ENCODE assay signal across 18 cellular contexts in genomic region chr22:27378994-27379393, GRCh38.
"Had no signal": no experiment of that assay in that cellular context is flagged by ENCODE, and none has a peak within 500 bp of the region (broad histone marks: within the 10 kb centered on the region; RNA-seq: fewer than 3 reads in every experiment).

No MANE protein-coding gene starts in this region.

- H3K4me1 Mint-ChIP-seq: activated CD4-positive, alpha-beta T cell treated with anti-CD3 and anti-CD28 coated beads, Interleukin-2, amount 10 ng/mL, durations not matched to agents 7 days and 5 days; activated naive CD8-positive, alpha-beta T cell treated with anti-CD3 and anti-CD28 coated beads, Interleukin-2, amount 10 ng/mL, durations not matched to agents 7 days and 5 days; stimulated activated effector memory CD8-positive, alpha-beta T cell treated with anti-CD3 and anti-CD28 coated beads, Interleukin-12 subunit alpha, Interleukin-12 subunit beta, amount 100 ng/mL, for 72 hours had no signal

- ATAC-seq: heart left ventricle; left cardiac atrium; lower lobe of right lung; stimulated activated effector memory CD8-positive, alpha-beta T cell treated with anti-CD3 and anti-CD28 coated beads, Interleukin-12 subunit alpha, Interleukin-12 subunit beta, amount 100 ng/mL, for 72 hours had no signal

- H3K36me3 ChIP-seq: heart left ventricle, lower lobe of right lung, ovary, uterus had no signal

- H3K9me3 ChIP-seq: lower lobe of right lung, ovary, uterus had no signal

- DNase-seq: activated CD4-positive, alpha-beta T cell treated with anti-CD3 and anti-CD28 coated beads, Interleukin-2, amount 10 ng/mL, durations not matched to agents 7 days and 5 days; activated CD8-positive, alpha-beta memory T cell treated with anti-CD3 and anti-CD28 coated beads for 24 hours; activated naive CD8-positive, alpha-beta T cell treated with anti-CD3 and anti-CD28 coated beads, Interleukin-2, amount 10 ng/mL, durations not matched to agents 7 days and 5 days; heart left ventricle; left cardiac atrium; lower lobe of right lung; ovary; stimulated activated CD4-positive, alpha-beta T cell treated with anti-CD3 and anti-CD28 coated beads, Interleukin-12 subunit alpha, Interleukin-12 subunit beta, amount 100 ng/mL, for 4 hours; stimulated activated CD4-positive, alpha-beta T cell treated with anti-CD3 and anti-CD28 coated beads, Interleukin-2, amount 100 ng/mL, for 24 hours; uterus had no signal

- H3K27me3 ChIP-seq: ovary, uterus had no signal

- H3K4me3 ChIP-seq: heart left ventricle, lower lobe of right lung, ovary, uterus had no signal

- H3K27ac ChIP-seq: epithelial cell of prostate, heart left ventricle, lower lobe of right lung, uterus had no signal

- H3K9me3 Mint-ChIP-seq: activated CD4-positive, alpha-beta T cell treated with anti-CD3 and anti-CD28 coated beads, Interleukin-2, amount 10 ng/mL, durations not matched to agents 7 days and 5 days; activated naive CD8-positive, alpha-beta T cell treated with anti-CD3 and anti-CD28 coated beads, Interleukin-2, amount 10 ng/mL, durations not matched to agents 7 days and 5 days; activated T-helper 1 cell treated with anti-CD3 and anti-CD28 coated beads, Interleukin-12 subunit alpha, Interleukin-12 subunit beta, Interleukin-2, Interleukin-4 antibody, amounts not matched to agents 30 ng/mL and 10 ng/mL and 1 ng/mL, durations not matched to agents 14 hours and 24 hours and 36 hours; dendritic cell treated with granulocyte-macrophage colony-stimulating factor and Interleukin-4, amounts not matched to agents 40 ng/mL and 50 ng/mL, for 4 days; neural crest cell; stimulated activated effector memory CD8-positive, alpha-beta T cell treated with anti-CD3 and anti-CD28 coated beads, Interleukin-12 subunit alpha, Interleukin-12 subunit beta, amount 100 ng/mL, for 72 hours; T-helper 2 cell treated with Interferon-gamma antibody and Interleukin-4, amounts not matched to agents 5 μg/mL and 100 μg/mL, for 36 hours had no signal

- H3K36me3 Mint-ChIP-seq: activated naive CD8-positive, alpha-beta T cell treated with anti-CD3 and anti-CD28 coated beads, Interleukin-2, amount 10 ng/mL, durations not matched to agents 7 days and 5 days; stimulated activated effector memory CD8-positive, alpha-beta T cell treated with anti-CD3 and anti-CD28 coated beads, Interleukin-12 subunit alpha, Interleukin-12 subunit beta, amount 100 ng/mL, for 72 hours had no signal

- H3K4me1 ChIP-seq: heart left ventricle, lower lobe of right lung, uterus had no signal

- H3K27ac Mint-ChIP-seq: activated CD4-positive, alpha-beta T cell treated with anti-CD3 and anti-CD28 coated beads, Interleukin-2, amount 10 ng/mL, durations not matched to agents 7 days and 5 days; activated naive CD8-positive, alpha-beta T cell treated with anti-CD3 and anti-CD28 coated beads, Interleukin-2, amount 10 ng/mL, durations not matched to agents 7 days and 5 days; activated T-helper 1 cell treated with anti-CD3 and anti-CD28 coated beads, Interleukin-12 subunit alpha, Interleukin-12 subunit beta, Interleukin-2, Interleukin-4 antibody, amounts not matched to agents 30 ng/mL and 10 ng/mL and 1 ng/mL, durations not matched to agents 14 hours and 24 hours and 36 hours; dendritic cell treated with granulocyte-macrophage colony-stimulating factor and Interleukin-4, amounts not matched to agents 40 ng/mL and 50 ng/mL, for 4 days; stimulated activated effector memory CD8-positive, alpha-beta T cell treated with anti-CD3 and anti-CD28 coated beads, Interleukin-12 subunit alpha, Interleukin-12 subunit beta, amount 100 ng/mL, for 72 hours; T-helper 2 cell treated with Interferon-gamma antibody and Interleukin-4, amounts not matched to agents 5 μg/mL and 100 μg/mL, for 36 hours had no signal

- FAIRE-seq: frontal cortex had no signal

- H3K4me3 Mint-ChIP-seq: activated CD4-positive, alpha-beta T cell treated with anti-CD3 and anti-CD28 coated beads, Interleukin-2, amount 10 ng/mL, durations not matched to agents 7 days and 5 days; activated naive CD8-positive, alpha-beta T cell treated with anti-CD3 and anti-CD28 coated beads, Interleukin-2, amount 10 ng/mL, durations not matched to agents 7 days and 5 days; activated T-helper 1 cell treated with anti-CD3 and anti-CD28 coated beads, Interleukin-12 subunit alpha, Interleukin-12 subunit beta, Interleukin-2, Interleukin-4 antibody, amounts not matched to agents 30 ng/mL and 10 ng/mL and 1 ng/mL, durations not matched to agents 14 hours and 24 hours and 36 hours; dendritic cell treated with granulocyte-macrophage colony-stimulating factor and Interleukin-4, amounts not matched to agents 40 ng/mL and 50 ng/mL, for 4 days; mesothelial cell of epicardium; neural crest cell; stimulated activated effector memory CD8-positive, alpha-beta T cell treated with anti-CD3 and anti-CD28 coated beads, Interleukin-12 subunit alpha, Interleukin-12 subunit beta, amount 100 ng/mL, for 72 hours; T-helper 2 cell treated with Interferon-gamma antibody and Interleukin-4, amounts not matched to agents 5 μg/mL and 100 μg/mL, for 36 hours had no signal
